Comparison of ENCODE assay signal across 1 cellular context in the genomic region with DNA sequence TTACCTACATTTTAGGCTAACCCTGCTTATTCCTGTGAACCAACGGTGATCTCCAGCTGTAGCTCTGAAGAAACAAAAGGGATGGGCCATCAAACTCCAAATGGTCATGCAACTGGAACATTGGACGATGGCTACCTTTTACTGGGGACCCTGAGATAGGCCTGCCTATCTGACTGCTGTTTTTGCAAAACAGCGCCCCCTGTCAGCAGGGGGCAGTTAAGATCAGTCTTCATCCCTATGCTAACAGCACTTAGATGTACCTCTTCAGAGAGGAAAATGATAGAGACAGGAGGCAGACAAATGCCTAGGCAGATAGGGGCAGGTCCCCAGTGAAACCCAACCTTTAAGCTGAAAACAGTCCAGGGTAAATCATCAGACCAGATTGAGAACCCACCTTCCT.
A peak's percentile ranks its signal among the peaks of the same experiment; 100 is the strongest.
TF ChIP-seq lines count a peak whose summit lies in the region.

No MANE protein-coding gene starts in this region.

TF ChIP-seq in GM12878, 131 proteins besides CTCF, POLR2A, EP300 and RAD21:
- TF ChIP-seq SMC3 (IDR thresholded peaks at IDR 0.05; ENCODE audit: borderline replicate concordance, low read length) (peak; percentile 18; the same call in 1 of the 2 replicates), RCOR1 (conservative IDR thresholded peaks at IDR 0.05; ENCODE audit: low read depth, low read length) (no peak)
